ENCODE assay signal across 21 cellular contexts in the genomic region with DNA sequence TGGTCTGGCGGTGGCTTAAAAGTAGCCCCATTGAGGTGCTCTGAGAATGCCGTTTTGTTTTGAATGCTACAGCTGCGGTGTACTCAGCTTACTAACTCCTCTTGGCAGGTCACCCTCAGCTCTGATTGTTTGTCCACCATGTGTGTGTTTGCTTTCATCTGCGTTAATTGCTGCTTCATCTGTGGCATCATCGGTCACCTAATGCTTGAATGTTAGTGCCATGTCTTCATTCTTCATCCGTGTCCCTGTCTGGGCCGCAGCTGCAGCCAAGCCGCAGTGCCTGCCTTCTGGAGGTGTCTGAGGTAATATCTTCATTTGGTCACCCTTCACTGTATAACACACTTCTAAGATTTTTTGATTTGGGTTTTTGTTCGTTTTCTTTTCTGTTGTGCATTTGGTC. TPM values are rescaled to one million over a fixed set of nuclear protein-coding genes. Genes with fewer than 3 reads are reported as not detected.
DNase-seq lines count a peak whose midpoint lies in the region; ATAC-seq and TF ChIP-seq lines count a peak whose summit lies in the region.
"Had no signal": no experiment of that assay in that cellular context is flagged by ENCODE, and none has a peak within 500 bp of the region (broad histone marks: within the 10 kb centered on the region; RNA-seq: fewer than 3 reads in every experiment).

No MANE protein-coding gene starts in this region.

- no peak for ATAC-seq in stimulated activated effector memory CD8-positive, alpha-beta T cell treated with anti-CD3 and anti-CD28 coated beads, Interleukin-12 subunit alpha, Interleukin-12 subunit beta, amount 100 ng/mL, for 72 hours
- no peak for ATAC-seq in GM19455 (IDR thresholded peaks at IDR 0.05; ENCODE audit: unreplicated experiment)
- ATAC-seq: PC-3, SK-N-SH treated with all-trans-retinoic acid at 6 μM for 48 hours had no signal

- peak overlapping the region; percentile 81 for H3K27ac Mint-ChIP-seq in progenitor cell of endocrine pancreas
- no peak overlapping the region for H3K27ac Mint-ChIP-seq in stimulated activated effector memory CD8-positive, alpha-beta T cell treated with anti-CD3 and anti-CD28 coated beads, Interleukin-12 subunit alpha, Interleukin-12 subunit beta, amount 100 ng/mL, for 72 hours

- no peak for TF ChIP-seq CTCF in progenitor cell of endocrine pancreas (IDR thresholded peaks at IDR 0.05; ENCODE audit: unreplicated experiment)

- H3K36me3 Mint-ChIP-seq in progenitor cell of endocrine pancreas (ENCODE audit: insufficient read depth), result peaks cover 22% of the 10 kb centered on the region
- H3K36me3 Mint-ChIP-seq in stimulated activated effector memory CD8-positive, alpha-beta T cell treated with anti-CD3 and anti-CD28 coated beads, Interleukin-12 subunit alpha, Interleukin-12 subunit beta, amount 100 ng/mL, for 72 hours, result peaks cover 43% of the 10 kb centered on the region

- DNase-seq in NCI-H1092 treated with DMSO at 0.1 percent for 48 hours (lab: John Stamatoyannopoulos, UW) (peak; percentile 86), NCI-H2196 (lab: John Stamatoyannopoulos, UW; ENCODE audit: unreplicated experiment) (peak; percentile 69), cerebellar cortex (ENCODE audit: low spot score) (peak; percentile 41), progenitor cell of endocrine pancreas (ENCODE audit: low spot score, unreplicated experiment) (no peak)
- DNase-seq in stimulated activated effector memory CD8-positive, alpha-beta T cell treated with anti-CD3 and anti-CD28 coated beads, Interleukin-12 subunit alpha, Interleukin-12 subunit beta, amount 100 ng/mL, for 72 hours (ENCODE audit: low spot score in 2 of 2), result no peak
- DNase-seq in activated T-cell treated with anti-CD3 and anti-CD28 coated beads, Interleukin-2, amount 50 U/mL, for 1 hour, result no peak
- DNase-seq: activated CD4-positive, alpha-beta T cell treated with anti-CD3 and anti-CD28 coated beads for 48 hours; activated CD8-positive, alpha-beta memory T cell treated with anti-CD3 and anti-CD28 coated beads, Interleukin-2, amount 50 U/mL, for 48 hours; amniotic stem cell; effector CD4-positive, alpha-beta T cell; esophagus squamous epithelium; Karpas-422; NCI-H1436; NCI-H524 treated with DMSO at 0.1 percent for 48 hours; PC-3; posterior cingulate gyrus; stimulated activated CD4-positive, alpha-beta T cell treated with anti-CD3 and anti-CD28 coated beads, Interleukin-4, amount 100 ng/mL, for 4 hours; testis had no signal

- peaks cover 16% of the 10 kb centered on the region for H3K9me3 Mint-ChIP-seq in progenitor cell of endocrine pancreas (ENCODE audit: low read depth)
- H3K9me3 Mint-ChIP-seq in stimulated activated effector memory CD8-positive, alpha-beta T cell treated with anti-CD3 and anti-CD28 coated beads, Interleukin-12 subunit alpha, Interleukin-12 subunit beta, amount 100 ng/mL, for 72 hours, result peaks cover 5% of the 10 kb centered on the region

- no peaks in the 10 kb centered on the region for H3K27me3 Mint-ChIP-seq in progenitor cell of endocrine pancreas
- H3K27me3 Mint-ChIP-seq: central memory CD8-positive, alpha-beta T cell had no signal

- peaks cover 42% of the 10 kb centered on the region for H3K4me1 Mint-ChIP-seq in progenitor cell of endocrine pancreas (ENCODE audit: low read depth)
- H3K4me1 Mint-ChIP-seq in stimulated activated effector memory CD8-positive, alpha-beta T cell treated with anti-CD3 and anti-CD28 coated beads, Interleukin-12 subunit alpha, Interleukin-12 subunit beta, amount 100 ng/mL, for 72 hours, result peaks cover 25% of the 10 kb centered on the region

- H3K4me3 Mint-ChIP-seq in progenitor cell of endocrine pancreas (ENCODE audit: low read depth), result no peak overlapping the region
- no peak overlapping the region for H3K4me3 Mint-ChIP-seq in stimulated activated effector memory CD8-positive, alpha-beta T cell treated with anti-CD3 and anti-CD28 coated beads, Interleukin-12 subunit alpha, Interleukin-12 subunit beta, amount 100 ng/mL, for 72 hours
- H3K4me3 Mint-ChIP-seq: central memory CD8-positive, alpha-beta T cell had no signal

RNA-seq across cellular contexts. Expression of a gene that starts 16.5 kb away (rescaled TPM):
- total RNA-seq in progenitor cell of endocrine pancreas, result 15.4 and 18.6 TPM in 2 replicates

Comparison
In these comparisons a context has a peak if more than half of its experiments do, and no peak if none do; other contexts are left out.
1. DNase-seq: peak in NCI-H1092 treated with DMSO at 0.1 percent for 48 hours (single experiment), NCI-H2196 (single experiment) and cerebellar cortex (single experiment); none in progenitor cell of endocrine pancreas (single experiment), stimulated activated effector memory CD8-positive, alpha-beta T cell treated with anti-CD3 and anti-CD28 coated beads, Interleukin-12 subunit alpha, Interleukin-12 subunit beta, amount 100 ng/mL, for 72 hours (0 of 2) and activated T-cell treated with anti-CD3 and anti-CD28 coated beads, Interleukin-2, amount 50 U/mL, for 1 hour (single experiment).